ENCODE assay signal across 8 cellular contexts in the genomic region with DNA sequence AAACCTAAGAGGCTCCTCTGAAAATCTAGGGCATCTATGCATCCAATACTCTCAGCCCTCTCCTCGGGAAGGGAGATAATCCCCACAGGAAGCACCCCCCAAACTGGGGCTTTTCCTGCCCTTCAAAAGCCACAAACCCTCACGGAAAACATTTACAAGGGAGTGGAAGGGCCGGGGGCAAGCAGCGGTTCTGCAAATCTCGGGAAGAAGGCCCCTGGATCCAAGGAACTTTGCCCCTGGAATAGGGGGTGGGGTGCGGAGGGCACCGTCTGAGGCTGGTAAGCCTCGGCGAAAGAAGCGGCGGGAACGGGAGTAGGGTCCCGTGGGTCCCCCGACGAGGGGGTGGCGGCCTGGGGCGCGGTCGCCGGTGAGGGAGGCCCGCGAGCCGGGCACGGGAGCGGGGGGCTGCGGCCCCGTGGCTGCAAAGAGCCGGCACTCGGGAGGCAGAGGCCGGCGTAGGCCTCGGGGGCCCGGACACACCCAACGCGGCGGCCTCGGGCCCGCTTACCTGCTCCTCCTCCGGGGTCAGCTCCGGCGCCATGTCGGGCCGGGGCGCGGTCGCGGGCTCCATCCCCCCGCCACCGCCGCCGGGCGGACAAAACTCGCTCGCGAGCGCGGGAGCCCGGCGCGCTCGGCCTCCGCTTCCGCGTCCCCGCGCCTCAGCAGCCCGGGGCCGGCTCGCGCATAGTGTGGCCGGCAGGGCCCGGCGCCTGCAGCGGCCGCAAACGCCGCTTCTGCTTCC. TPM values are rescaled to one million over a fixed set of nuclear protein-coding genes. Genes with fewer than 3 reads are reported as not detected.
DNase-seq lines count a peak whose midpoint lies in the region; ATAC-seq, FAIRE-seq and TF ChIP-seq lines count a peak whose summit lies in the region.

No MANE protein-coding gene starts in this region.

- peak overlapping the region; percentile 98 for H3K4me3 ChIP-seq in AG09309 (ENCODE audit: control insufficient read depth, low read depth, low read length)
- peak overlapping the region; percentile 75 to 96 (median 94) for H3K4me3 ChIP-seq in pancreas

- TF ChIP-seq CTCF in AG09309 (IDR thresholded peaks at IDR 0.05; ENCODE audit: control insufficient read depth, insufficient read depth, low read depth, low read length, missing control alignments) = no peak
- TF ChIP-seq CTCF in pancreas (IDR thresholded peaks at IDR 0.05) = no peak

- peak; percentile 46 for ATAC-seq in GM19035 (IDR thresholded peaks at IDR 0.05; ENCODE audit: unreplicated experiment)
- peak; percentile 63 to 76 (median 72) for ATAC-seq in pancreas
- ATAC-seq in HG03460 (IDR thresholded peaks at IDR 0.05; ENCODE audit: unreplicated experiment) = no peak
- no peak for ATAC-seq in GM18520 (IDR thresholded peaks at IDR 0.05; ENCODE audit: unreplicated experiment)

- H3K27me3 ChIP-seq in pancreas = no peaks in the 10 kb centered on the region

- no peak for FAIRE-seq in pancreas (lab: Jason Lieb, UNC)

- H3K4me1 ChIP-seq in pancreas = peaks cover 5 to 11% (median 9%) of the 10 kb centered on the region in 3 donors

- 0 to 1% methylated on average over 44 to 77 of the region's 77 CpGs for WGBS in pancreas, 2 donors

- DNase-seq in AG09309 (ENCODE audit: low read depth) = no peak
- DNase-seq in MV-4-11 (lab: John Stamatoyannopoulos, UW) = peak; percentile 34
- DNase-seq in activated effector memory CD4-positive, alpha-beta T cell treated with anti-CD3 and anti-CD28 coated beads, Interleukin-2, amount 50 U/mL, for 16 hours = peak; percentile 77
- DNase-seq in germinal center (ENCODE audit: low spot score) = peak; percentile 59
- DNase-seq in pancreas = peak in 5 of 6 donors; percentile 8 to 75 (median 30)

- no peaks in the 10 kb centered on the region for H3K36me3 ChIP-seq in pancreas

- H3K9me3 ChIP-seq in pancreas = no peaks in the 10 kb centered on the region

- intact Hi-C loops in pancreas (cut with DNase I) = no loop called here

- peak overlapping the region; percentile 61 to 83 (median 78) for H3K27ac ChIP-seq in pancreas

RNA-seq across cellular contexts. Expression of a gene that starts 0.7 kb away (rescaled TPM):
- 10 to 100 TPM in 2 of 6 donors, 1 to 10 TPM in 4; 5.8 to 16.8 (median 8.9) TPM for total RNA-seq in pancreas
- polyA plus RNA-seq in pancreas = 1 to 10 TPM; 3.3 to 5.7 TPM

RNA-seq across cellular contexts. Expression of a gene that starts 47.1 kb away (rescaled TPM):
- 10 to 100 TPM in 1 of 6 donors, 1 to 10 TPM in 5; 5.1 to 11.3 (median 6.4) TPM for total RNA-seq in pancreas
- 10 to 100 TPM in 1 of 2 donors, 1 to 10 TPM in 1; 8.7 to 13.1 TPM for polyA plus RNA-seq in pancreas

Comparison
In these comparisons a context has a peak if more than half of its experiments do, and no peak if none do; other contexts are left out.
1. ATAC-seq: peak in GM19035 (single experiment) and pancreas (4 of 4); none in HG03460 (single experiment) and GM18520 (single experiment).